Comparison of ENCODE assay signal across 11 cellular contexts in genomic region chr14:99879401-99880295, GRCh38.
DNase-seq lines count a peak whose midpoint lies in the region; ATAC-seq, FAIRE-seq and TF ChIP-seq lines count a peak whose summit lies in the region.
"Had no signal": no experiment of that assay in that cellular context is flagged by ENCODE, and none has a peak within 500 bp of the region (broad histone marks: within the 10 kb centered on the region; RNA-seq: fewer than 3 reads in every experiment).

No MANE protein-coding gene starts in this region.

- H3K4me1 ChIP-seq in HEK293 (ENCODE audit: control insufficient read depth, insufficient read depth, low read length) (peaks cover 22% of the 10 kb centered on the region), GM12878 (ENCODE audit: control insufficient read depth, insufficient read depth, low read length) (no peaks in the 10 kb centered on the region), tibial artery (peaks cover 0 to 23% (median 9%) of the 10 kb centered on the region in 4 donors)

- H3K27ac Mint-ChIP-seq in stimulated activated naive CD8-positive, alpha-beta T cell treated with anti-CD3 and anti-CD28 coated beads, Interleukin-15, amount 100 ng/mL, for 72 hours, result no peak overlapping the region
- H3K27ac Mint-ChIP-seq: naive thymus-derived CD8-positive, alpha-beta T cell had no signal

- intact Hi-C loops in GM12878 (cut with micrococcal nuclease; ENCODE audit: unreplicated experiment) (no loop called here), tibial artery (cut with DNase I; ENCODE audit: low total_unique reads) (loop anchor here (5.0 kb wide), 1 partner anchor 72 kb away; no protein-coding TSS in a partner anchor)

- no peak overlapping the region for H3K27ac ChIP-seq in HEK293 (ENCODE audit: extremely low read depth, low read depth, low read length)
- no peak overlapping the region for H3K27ac ChIP-seq in GM12878 (ENCODE audit: control insufficient read depth, insufficient read depth)
- H3K27ac ChIP-seq in tibial artery, result peak overlapping the region; percentile 20 to 36

- no peak for ATAC-seq in GM12878
- no peak for ATAC-seq in stimulated activated naive CD8-positive, alpha-beta T cell treated with anti-CD3 and anti-CD28 coated beads, Interleukin-15, amount 100 ng/mL, for 72 hours
- ATAC-seq in HG03039 (IDR thresholded peaks at IDR 0.05; ENCODE audit: unreplicated experiment), result no peak
- ATAC-seq: naive thymus-derived CD8-positive, alpha-beta T cell had no signal

- no peak overlapping the region for H3K4me3 Mint-ChIP-seq in stimulated activated naive CD8-positive, alpha-beta T cell treated with anti-CD3 and anti-CD28 coated beads, Interleukin-15, amount 100 ng/mL, for 72 hours
- H3K4me3 Mint-ChIP-seq: naive thymus-derived CD8-positive, alpha-beta T cell had no signal

- H3K27me3 ChIP-seq in GM12878 (replicated peaks in 1 of 2; ENCODE audit: control insufficient read depth in 2 of 2, insufficient read depth in 2 of 2, low read length in 1 of 2) (peaks cover 0 to 3% of the 10 kb centered on the region in 2 experiments; a peak in 1 of 4 replicates), tibial artery (no peaks in the 10 kb centered on the region)

- H2AFZ ChIP-seq in GM12878 (ENCODE audit: control insufficient read depth, low read depth, low read length), result no peak overlapping the region

- peaks cover 0 to 6% of the 10 kb centered on the region in 2 experiments; a peak in 1 of 3 replicates for H3K36me3 ChIP-seq in HEK293 (ENCODE audit: control insufficient read depth in 2 of 2, insufficient read depth in 1 of 2, low read length in 2 of 2)
- H3K36me3 ChIP-seq in GM12878 (ENCODE audit: control insufficient read depth in 2 of 2, insufficient read depth in 2 of 2, low read length in 1 of 2), result no peaks in the 10 kb centered on the region
- no peaks in the 10 kb centered on the region for H3K36me3 ChIP-seq in tibial artery

- no peaks in the 10 kb centered on the region for H3K9me3 Mint-ChIP-seq in stimulated activated naive CD8-positive, alpha-beta T cell treated with anti-CD3 and anti-CD28 coated beads, Interleukin-15, amount 100 ng/mL, for 72 hours
- H3K9me3 Mint-ChIP-seq: naive thymus-derived CD8-positive, alpha-beta T cell had no signal

- H3K4me2 ChIP-seq in GM12878 (ENCODE audit: control insufficient read depth, insufficient read depth), result no peak overlapping the region

- no peak for TF ChIP-seq POLR2A in GM12878 (IDR thresholded peaks at IDR 0.05; ENCODE audit: low read depth, low read length)

- peaks cover 49% of the 10 kb centered on the region for H3K27me3 Mint-ChIP-seq in stimulated activated naive CD8-positive, alpha-beta T cell treated with anti-CD3 and anti-CD28 coated beads, Interleukin-15, amount 100 ng/mL, for 72 hours

- WGBS in GM12878 (ENCODE audit: insufficient coverage, insufficient replicate concordance, low lambda C conversion rate, missing lambda C conversion rate), result 10% methylated on average over 5 of the region's 5 CpGs

- TF ChIP-seq CTCF in HEK293 (tag by site-specific recombination; IDR thresholded peaks at IDR 0.05) (no peak), GM12878 (IDR thresholded peaks at IDR 0.05 in 2 of 3, conservative IDR thresholded peaks at IDR 0.05 in 1 of 3; ENCODE audit: control insufficient read depth in 2 of 3, extremely low read depth in 1 of 3, insufficient read depth in 1 of 3, low read depth in 3 of 3, low read length in 3 of 3) (no peak), tibial artery (IDR thresholded peaks at IDR 0.05) (no peak)

- POLR2A ChIA-PET in HEK293 (lab: Yijun Ruan, JAX), result no interaction called here
- POLR2A ChIA-PET in GM12878 (lab: Charles Lee), result no interaction called here

- BruUV-seq in GM12878 (replicated peaks; lab: Mats Ljungman, UMichigan), result no TSS peak

- H3K79me2 ChIP-seq in GM12878 (ENCODE audit: control insufficient read depth, insufficient read depth, low read length), result no peaks in the 10 kb centered on the region

- H3K9ac ChIP-seq in GM12878 (ENCODE audit: control insufficient read depth, insufficient read depth, low read length), result no peak overlapping the region

- no peaks in the 10 kb centered on the region for H3K4me1 Mint-ChIP-seq in stimulated activated naive CD8-positive, alpha-beta T cell treated with anti-CD3 and anti-CD28 coated beads, Interleukin-15, amount 100 ng/mL, for 72 hours
- H3K4me1 Mint-ChIP-seq: naive thymus-derived CD8-positive, alpha-beta T cell had no signal

- RAD21 ChIA-PET in GM12878 (lab: Charles Lee; ENCODE audit: unreplicated experiment), result interaction anchor here (0.8 to 1.3 kb wide), 2 partner anchors 20 to 150 kb away, joined by 4 to 5 read pairs; no protein-coding TSS in a partner anchor

- peak; percentile 38 for FAIRE-seq in GM12878 (lab: Jason Lieb, UNC)

- H3K4me3 ChIP-seq in HEK293 (ENCODE audit: low read depth, low read length), result no peak overlapping the region
- H3K4me3 ChIP-seq in GM12878, result no peak overlapping the region
- no peak overlapping the region for H3K4me3 ChIP-seq in tibial artery

- SMC1A ChIA-PET in GM12878 (lab: Charles Lee; ENCODE audit: uncharacterized antibody, unreplicated experiment), result interaction anchor here (0.7 to 1.6 kb wide), 3 partner anchors 195 to 356 kb away, joined by 3 read pairs; partner anchors contain the start of gene CYP46A1

- CTCF ChIA-PET in HEK293 (lab: Yijun Ruan, JAX) (interaction anchor here (0.6 to 1.4 kb wide), 7 partner anchors 16 to 250 kb away, joined by 3 to 9 read pairs (median 4); no protein-coding TSS in a partner anchor), GM12878 (lab: Yijun Ruan, JAX) (interaction anchor here (0.9 to 1.7 kb wide), 2 partner anchors 20 to 196 kb away, joined by 3 to 4 read pairs; partner anchors contain the start of gene CYP46A1)

- in situ Hi-C loops in GM12878 (cut with MboI), result loop anchor here (5.0 kb wide), 2 partner anchors 197 to 352 kb away; partner anchors contain the start of gene CYP46A1

- no peaks in the 10 kb centered on the region for H4K20me1 ChIP-seq in GM12878 (ENCODE audit: control insufficient read depth, insufficient read depth)

- TF ChIP-seq EP300 in GM12878 (IDR thresholded peaks at IDR 0.05; ENCODE audit: borderline replicate concordance in 1 of 2, control insufficient read depth in 1 of 2, low read depth in 2 of 2, low read length in 2 of 2), result no peak

- DNase-seq in GM12878 (ENCODE audit: low read depth, low spot score), result no peak
- peak; percentile 54 for DNase-seq in hepatic stellate cell (ENCODE audit: low spot score)
- DNase-seq in tibial artery, result no peak
- DNase-seq in activated CD4-positive, alpha-beta T cell treated with anti-CD3 and anti-CD28 coated beads for 1 hour, result no peak
- DNase-seq in stimulated activated naive CD8-positive, alpha-beta T cell treated with anti-CD3 and anti-CD28 coated beads, Interleukin-15, amount 100 ng/mL, for 72 hours, result no peak
- DNase-seq: hypothalamus; naive thymus-derived CD8-positive, alpha-beta T cell; NCI-H1436 treated with DMSO at 0.1 percent for 48 hours; SIG-M5 had no signal

- H3K9me3 ChIP-seq in HEK293 (ENCODE audit: control insufficient read depth, insufficient read depth, low read depth, low read length) (no peaks in the 10 kb centered on the region), GM12878 (replicated peaks; ENCODE audit: control insufficient read depth, insufficient read depth, low read length) (no peaks in the 10 kb centered on the region), tibial artery (no peaks in the 10 kb centered on the region)

- no peak for TF ChIP-seq RAD21 in GM12878 (IDR thresholded peaks at IDR 0.05; ENCODE audit: insufficient read depth, low read depth, low read length)

TF ChIP-seq in HEK293, 187 proteins besides CTCF, POLR2A, EP300 and RAD21 (continues in another document):
- peak; percentile 81 for TF ChIP-seq SP7 (tag by site-specific recombination; IDR thresholded peaks at IDR 0.05)
- TF ChIP-seq PRDM4 (tag by site-specific recombination; IDR thresholded peaks at IDR 0.05), result peak; percentile 32; the same call in 1 of the 2 replicates
- no peak for TF ChIP-seq ZNF341 (tag by site-specific recombination; IDR thresholded peaks at IDR 0.05; ENCODE audit: low read depth)

TF ChIP-seq in GM12878, 131 proteins besides CTCF, POLR2A, EP300 and RAD21:
- TF ChIP-seq MYB (IDR thresholded peaks at IDR 0.05; ENCODE audit: borderline replicate concordance, low read depth, low read length), result no peak

Comparison
In these comparisons a context has a peak if more than half of its experiments do, and no peak if none do; other contexts are left out.
1. H3K27ac ChIP-seq: peak in tibial artery (2 of 2); none in HEK293 (single experiment) and GM12878 (single experiment).